8 cellular contexts compared by ENCODE assay signal in the genomic region with DNA sequence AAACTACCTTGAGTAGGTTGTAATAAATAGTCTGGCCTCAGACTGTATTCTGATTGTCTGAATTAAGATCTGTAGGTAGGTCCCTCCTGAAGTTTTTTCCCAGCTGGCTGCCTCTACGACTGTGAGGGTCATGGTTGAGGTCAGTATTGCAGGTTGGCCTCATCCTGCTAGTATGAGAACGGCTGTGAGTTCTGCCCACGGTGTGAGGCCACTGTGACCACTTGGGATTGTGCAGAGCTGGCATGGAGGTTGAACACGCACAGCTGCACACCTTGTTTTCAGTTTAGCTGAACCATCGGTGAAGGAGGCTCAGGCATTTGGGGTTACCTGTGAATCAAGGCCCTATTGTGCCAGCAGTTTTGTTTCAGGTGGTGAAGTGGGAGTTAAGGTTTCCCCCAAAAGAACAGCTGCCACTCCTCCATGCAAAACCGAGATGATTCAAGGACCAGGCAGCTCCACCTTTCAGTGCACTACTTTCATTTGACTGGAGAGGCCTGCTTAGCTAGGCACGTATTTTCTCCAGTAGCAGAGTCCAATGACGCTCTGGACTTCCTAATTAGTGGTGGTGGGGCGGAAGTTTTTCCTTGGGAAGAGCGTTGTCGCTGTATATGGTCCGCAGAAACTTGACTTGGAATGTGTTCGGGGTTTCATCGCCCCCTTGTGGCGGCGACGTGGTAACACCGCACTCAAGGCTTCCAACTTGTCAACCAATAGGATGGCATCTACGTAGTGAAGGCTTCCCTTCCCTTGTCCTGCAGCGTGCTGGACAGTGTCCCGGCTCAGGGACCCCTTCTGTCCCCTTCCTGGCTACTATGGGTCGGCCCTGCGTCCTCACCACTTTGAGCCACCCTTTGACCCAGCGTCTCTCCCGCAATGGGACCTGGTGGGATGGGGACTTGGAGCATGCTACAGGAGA. TPM values are rescaled to one million over a fixed set of nuclear protein-coding genes. Genes with fewer than 3 reads are reported as not detected.
DNase-seq lines count a peak whose midpoint lies in the region; ATAC-seq, FAIRE-seq and TF ChIP-seq lines count a peak whose summit lies in the region.

No MANE protein-coding gene starts in this region.

- H3K4me3 Mint-ChIP-seq in activated CD4-positive, alpha-beta memory T cell treated with anti-CD3 and anti-CD28 coated beads for 36 hours = peak overlapping the region; percentile 12
- H3K4me3 Mint-ChIP-seq in stimulated activated memory B cell treated with anti-CD40 and anti-IgM and Interleukin-4, amounts not matched to agents 10 μg/mL and 1 μg/mL and 100 μg/mL, for 72 hours = peak overlapping the region; percentile 51

- peak overlapping the region; percentile 60 for H3K27ac Mint-ChIP-seq in activated CD4-positive, alpha-beta memory T cell treated with anti-CD3 and anti-CD28 coated beads for 36 hours
- H3K27ac Mint-ChIP-seq in stimulated activated memory B cell treated with anti-CD40 and anti-IgM and Interleukin-4, amounts not matched to agents 10 μg/mL and 1 μg/mL and 100 μg/mL, for 72 hours = no peak overlapping the region

- H3K4me3 ChIP-seq in H1 (ENCODE audit: extremely low read depth in 1 of 4, insufficient read depth in 2 of 4, low read depth in 3 of 4, low read length in 4 of 4) (peak overlapping the region in 1 of 4 experiments; percentile 46; a peak in 1 of 8 replicates), lung (no peak overlapping the region)

- H2BK5ac ChIP-seq in H1 (ENCODE audit: low read depth, low read length) = no peak overlapping the region

- no peak for TF ChIP-seq EP300 in H1 (IDR thresholded peaks at IDR 0.05; ENCODE audit: borderline replicate concordance in 1 of 2, low read depth in 2 of 2, low read length in 2 of 2)

- H3K18ac ChIP-seq in H1 (ENCODE audit: extremely low read depth, low read length) = no peak overlapping the region

- POLR2A ChIA-PET in activated CD4-positive, alpha-beta memory T cell treated with anti-CD3 and anti-CD28 coated beads for 36 hours (lab: Charles Lee) = no interaction called here
- POLR2A ChIA-PET in H1 (lab: Charles Lee; ENCODE audit: partially characterized antibody) = interaction anchor here (1.0 to 1.3 kb wide), 2 partner anchors 9 to 24 kb away, joined by 3 read pairs; no protein-coding TSS in a partner anchor

- H3K23ac ChIP-seq in H1 (ENCODE audit: insufficient read length) = no peak overlapping the region

- H3K9me3 ChIP-seq in H1 (ENCODE audit: insufficient read depth in 2 of 2, low read depth in 1 of 2, low read length in 1 of 2) (no peaks in the 10 kb centered on the region), lung (ENCODE audit: control insufficient read depth in 2 of 2, insufficient read depth in 1 of 2, low read length in 1 of 2) (no peaks in the 10 kb centered on the region)

- no peaks in the 10 kb centered on the region for H3K27me3 ChIP-seq in H1 (replicated peaks in 1 of 4; ENCODE audit: control insufficient read depth in 3 of 4, extremely low read depth in 1 of 4, insufficient read depth in 3 of 4, low read length in 3 of 4)
- H3K27me3 ChIP-seq in lung (ENCODE audit: control insufficient read depth, insufficient read depth) = no peaks in the 10 kb centered on the region

- H3K36me3 ChIP-seq in H1 (ENCODE audit: control insufficient read depth in 2 of 4, insufficient read depth in 4 of 4, low read length in 3 of 4) = peaks cover 0 to 7% (median 0%) of the 10 kb centered on the region in 4 experiments; a peak in 2 of 8 replicates
- peaks cover 1 to 6% of the 10 kb centered on the region in 2 donors for H3K36me3 ChIP-seq in lung (ENCODE audit: control insufficient read depth in 2 of 2, insufficient read depth in 2 of 2, low read length in 2 of 2)

- H3K79me2 ChIP-seq in H1 (ENCODE audit: control insufficient read depth in 1 of 2, insufficient read depth in 2 of 2, low read length in 2 of 2) = no peaks in the 10 kb centered on the region

- no peak overlapping the region for H2BK120ac ChIP-seq in H1 (replicated peaks; ENCODE audit: low read depth, low read length)

- no peak overlapping the region for H3K56ac ChIP-seq in H1 (replicated peaks; ENCODE audit: insufficient read length, low read depth, low read length)

- H3K36me3 Mint-ChIP-seq in activated CD4-positive, alpha-beta memory T cell treated with anti-CD3 and anti-CD28 coated beads for 36 hours = peaks cover 8% of the 10 kb centered on the region
- H3K36me3 Mint-ChIP-seq in stimulated activated memory B cell treated with anti-CD40 and anti-IgM and Interleukin-4, amounts not matched to agents 10 μg/mL and 1 μg/mL and 100 μg/mL, for 72 hours = peaks cover 10% of the 10 kb centered on the region

- TF ChIP-seq RAD21 in H1 (IDR thresholded peaks at IDR 0.05 in 1 of 2, conservative IDR thresholded peaks at IDR 0.05 in 1 of 2; ENCODE audit: low read depth in 2 of 2, low read length in 2 of 2) = peak; percentile 57 to 58

- H2BK15ac ChIP-seq in H1 (ENCODE audit: low read length) = no peak overlapping the region

- H2AK5ac ChIP-seq in H1 (ENCODE audit: low read depth, low read length) = no peak overlapping the region

- H3K14ac ChIP-seq in H1 (ENCODE audit: insufficient read length) = no peak overlapping the region

- FAIRE-seq in H1 (lab: Jason Lieb, UNC) = peak; percentile 100

- DNase-seq in NCI-H2081 (lab: John Stamatoyannopoulos, UW) (peak; percentile 14 to 49), NCI-H2081 treated with DMSO at 0.1 percent for 48 hours (lab: John Stamatoyannopoulos, UW) (no peak), NCI-H1930 (lab: John Stamatoyannopoulos, UW) (peak; percentile 7 to 48), H1 (ENCODE audit: low read depth in 1 of 2, low spot score in 2 of 2) (peak; percentile 63 to 65), lung (ENCODE audit: low spot score) (peak; percentile 64)
- DNase-seq in activated CD4-positive, alpha-beta memory T cell treated with anti-CD3 and anti-CD28 coated beads for 36 hours = peak; percentile 62

- no peak overlapping the region for H2BK12ac ChIP-seq in H1 (ENCODE audit: low read depth, low read length)

- ATAC-seq in HG02571 (IDR thresholded peaks at IDR 0.05; ENCODE audit: unreplicated experiment) (peak; percentile 73), lung (ENCODE audit: insufficient read depth, low FRiP score) (peak; percentile 73)
- no peak for ATAC-seq in stimulated activated memory B cell treated with anti-CD40 and anti-IgM and Interleukin-4, amounts not matched to agents 10 μg/mL and 1 μg/mL and 100 μg/mL, for 72 hours

- H3K4me2 ChIP-seq in H1 (ENCODE audit: insufficient read depth in 1 of 2, low read depth in 2 of 2, low read length in 2 of 2) = peak overlapping the region; percentile 35 to 61

- H3K4me1 ChIP-seq in H1 (replicated peaks in 1 of 4; ENCODE audit: control insufficient read depth in 3 of 4, insufficient read depth in 4 of 4, low read length in 3 of 4) (no peaks in the 10 kb centered on the region), lung (ENCODE audit: control insufficient read depth in 2 of 2, insufficient read depth in 2 of 2, low read length in 2 of 2) (peaks cover 0 to 6% of the 10 kb centered on the region in 2 donors)

- 48% methylated on average over 14 of the region's 25 CpGs; no CpG with 5 or more reads in 1 of the 2 experiments for WGBS in H1 (ENCODE audit: extremely low coverage in 1 of 2, insufficient coverage in 1 of 2, insufficient read length in 1 of 2, insufficient replicate concordance in 2 of 2, low coverage in 1 of 2, low lambda C conversion rate in 2 of 2, missing lambda C conversion rate in 1 of 2), 2 experiments
- WGBS in lung, 2 donors = 19 to 24% methylated on average over 17 to 25 of the region's 25 CpGs

- H3K23me2 ChIP-seq in H1 (ENCODE audit: low read depth, low read length) = no peaks in the 10 kb centered on the region

- intact Hi-C loops in activated CD4-positive, alpha-beta memory T cell treated with anti-CD3 and anti-CD28 coated beads for 36 hours (cut with micrococcal nuclease) = loop anchor here (1.0 to 2.0 kb wide), 2 partner anchors 14 to 76 kb away; partner anchors contain the start of genes BRCC3, CMC4 and MTCP1

- no peaks in the 10 kb centered on the region for H3K27me3 Mint-ChIP-seq in activated CD4-positive, alpha-beta memory T cell treated with anti-CD3 and anti-CD28 coated beads for 36 hours
- H3K27me3 Mint-ChIP-seq in stimulated activated memory B cell treated with anti-CD40 and anti-IgM and Interleukin-4, amounts not matched to agents 10 μg/mL and 1 μg/mL and 100 μg/mL, for 72 hours = no peaks in the 10 kb centered on the region

- H4K5ac ChIP-seq in H1 (ENCODE audit: insufficient read length, low read depth, low read length) = no peak overlapping the region

- no peak for TF ChIP-seq POLR2A in H1 (IDR thresholded peaks at IDR 0.05; ENCODE audit: control extremely low read depth in 1 of 2, low read depth in 2 of 2, low read length in 2 of 2)

- CTCF ChIA-PET in activated CD4-positive, alpha-beta memory T cell treated with anti-CD3 and anti-CD28 coated beads for 36 hours (lab: Charles Lee) = interaction anchor here (0.7 to 3.0 kb wide), 20 partner anchors 8 to 160 kb away, joined by 3 to 35 read pairs (median 4); partner anchors contain the start of gene FUNDC2
- CTCF ChIA-PET in H1 (lab: Charles Lee; ENCODE audit: partially characterized antibody) = interaction anchor here (0.5 to 3.8 kb wide), 7 partner anchors 8 to 223 kb away, joined by 3 to 30 read pairs (median 6); partner anchors contain the start of gene BRCC3

- no peaks in the 10 kb centered on the region for H4K20me1 ChIP-seq in H1 (replicated peaks in 1 of 2; ENCODE audit: control insufficient read depth in 1 of 2, insufficient read depth in 2 of 2, low read length in 2 of 2)

- peak overlapping the region; percentile 75 for H4K8ac ChIP-seq in H1 (ENCODE audit: extremely low read depth, insufficient read depth, low read length)

- H3K79me1 ChIP-seq in H1 (ENCODE audit: low read depth, low read length) = no peaks in the 10 kb centered on the region

- H3K9ac ChIP-seq in H1 (replicated peaks in 1 of 4; ENCODE audit: extremely low read depth in 1 of 4, low read depth in 3 of 4, low read length in 3 of 4) = peak overlapping the region in 1 of 4 experiments; percentile 43; a peak in 4 of 7 replicates

- no peak overlapping the region for H3K4ac ChIP-seq in H1 (replicated peaks; ENCODE audit: insufficient read length, low read depth, low read length)

- H3K4me1 Mint-ChIP-seq in activated CD4-positive, alpha-beta memory T cell treated with anti-CD3 and anti-CD28 coated beads for 36 hours (ENCODE audit: low read depth) = peaks cover 18% of the 10 kb centered on the region
- H3K4me1 Mint-ChIP-seq in stimulated activated memory B cell treated with anti-CD40 and anti-IgM and Interleukin-4, amounts not matched to agents 10 μg/mL and 1 μg/mL and 100 μg/mL, for 72 hours = no peaks in the 10 kb centered on the region

- no peak overlapping the region for H2BK20ac ChIP-seq in H1 (ENCODE audit: low read length)

- H3K27ac ChIP-seq in H1 (ENCODE audit: low read depth, low read length) = no peak overlapping the region
- H3K27ac ChIP-seq in lung (ENCODE audit: low read depth in 1 of 2, low read length in 1 of 2) = peak overlapping the region in 1 of 2 donors; percentile 37

- no peaks in the 10 kb centered on the region for H3K9me3 Mint-ChIP-seq in activated CD4-positive, alpha-beta memory T cell treated with anti-CD3 and anti-CD28 coated beads for 36 hours
- H3K9me3 Mint-ChIP-seq in stimulated activated memory B cell treated with anti-CD40 and anti-IgM and Interleukin-4, amounts not matched to agents 10 μg/mL and 1 μg/mL and 100 μg/mL, for 72 hours = no peaks in the 10 kb centered on the region

- peak overlapping the region; percentile 92 for H2AFZ ChIP-seq in H1 (ENCODE audit: low read length)

- no peak overlapping the region for H4K91ac ChIP-seq in H1 (replicated peaks; ENCODE audit: insufficient read length, low read length)

- peak; percentile 62 to 80 (median 68) for TF ChIP-seq CTCF in H1 (IDR thresholded peaks at IDR 0.05; ENCODE audit: control extremely low read depth in 1 of 3, insufficient read depth in 1 of 3, low read depth in 1 of 3, low read length in 3 of 3)
- TF ChIP-seq CTCF in lung (IDR thresholded peaks at IDR 0.05; ENCODE audit: control extremely low read depth, extremely low read depth) = peak; percentile 75

RNA-seq across cellular contexts. Expression of gene CMC4, which starts 13.8 kb away (rescaled TPM):
- 1 to 10 TPM; 4.9 to 7.2 TPM for total RNA-seq in activated CD4-positive, alpha-beta memory T cell treated with anti-CD3 and anti-CD28 coated beads for 36 hours
- 3.7 and 6.0 TPM in 2 replicates for total RNA-seq in H1 (2021; fragmentation: NEBNext Ultra II Directional; extraction: Animal tissue kit (Norgen Biotek cat#: 25700))
- polyA plus RNA-seq in H1 (2011; rRNA removed) (7.8 and 8.8 TPM in 2 replicates), lung (10 to 100 TPM in 1 of 2 donors, 1 to 10 TPM in 1; 7.3 to 15.7 TPM)
- polyA plus RNA-seq in H1 (2011; cell fraction: cytosol; rRNA removed) = 8.0 TPM
- polyA plus RNA-seq in H1 (2011; cell fraction: nucleus; rRNA removed) = 5.3 TPM
- 5.9 to 7.1 TPM (median 6.3 TPM) in 4 replicates for polyA plus RNA-seq in H1 (2012, experiment 1 of 2)
- 10.9 TPM for polyA plus RNA-seq in H1 (2012, experiment 2 of 2)
- 7.4 TPM for polyA plus RNA-seq in H1 (2013, experiment 1 of 2)
- 9.1 TPM for polyA plus RNA-seq in H1 (2013, experiment 2 of 2)
- polyA minus RNA-seq in H1 (2011; rRNA and poly(A)+ RNA removed) = 1.2 and 1.8 TPM in 2 replicates
- 1.8 TPM for polyA minus RNA-seq in H1 (2011; cell fraction: cytosol; rRNA and poly(A)+ RNA removed)
- not detected for polyA minus RNA-seq in H1 (2011; cell fraction: nucleus; rRNA and poly(A)+ RNA removed)
- 1 to 10 TPM; 4.3 to 9.5 TPM for total RNA-seq in lung

RNA-seq across cellular contexts. Expression of gene MTCP1, which starts 13.8 kb away (rescaled TPM):
- total RNA-seq in activated CD4-positive, alpha-beta memory T cell treated with anti-CD3 and anti-CD28 coated beads for 36 hours = 10 to 100 TPM; 16.2 to 19.2 TPM
- total RNA-seq in H1 (2021; fragmentation: NEBNext Ultra II Directional; extraction: Animal tissue kit (Norgen Biotek cat#: 25700)) = 12.3 and 18.3 TPM in 2 replicates
- 1.2 and 2.0 TPM in 2 replicates for polyA plus RNA-seq in H1 (2011; rRNA removed)
- polyA plus RNA-seq in H1 (2011; cell fraction: cytosol; rRNA removed) = 2.1 TPM
- polyA plus RNA-seq in H1 (2011; cell fraction: nucleus; rRNA removed) = 8.8 TPM
- 6.4 to 17.0 TPM (median 10.3 TPM) in 4 replicates for polyA plus RNA-seq in H1 (2012, experiment 1 of 2)
- polyA plus RNA-seq in H1 (2012, experiment 2 of 2) = 13.6 TPM
- 24.4 TPM for polyA plus RNA-seq in H1 (2013, experiment 1 of 2)
- 26.7 TPM for polyA plus RNA-seq in H1 (2013, experiment 2 of 2)
- 1.9 and 3.4 TPM in 2 replicates for polyA minus RNA-seq in H1 (2011; rRNA and poly(A)+ RNA removed)
- 1.6 TPM for polyA minus RNA-seq in H1 (2011; cell fraction: cytosol; rRNA and poly(A)+ RNA removed)
- polyA minus RNA-seq in H1 (2011; cell fraction: nucleus; rRNA and poly(A)+ RNA removed) = 5.3 TPM
- total RNA-seq in lung = 10 to 100 TPM; 10.7 to 16.5 TPM
- 10 to 100 TPM in 1 of 2 donors, 1 to 10 TPM in 1; 7.6 to 60.2 TPM for polyA plus RNA-seq in lung

RNA-seq across cellular contexts. Expression of gene BRCC3, which starts 14.2 kb away (rescaled TPM):
- 10 to 100 TPM; 24.4 to 26.7 TPM for total RNA-seq in activated CD4-positive, alpha-beta memory T cell treated with anti-CD3 and anti-CD28 coated beads for 36 hours
- 23.2 and 23.7 TPM in 2 replicates for total RNA-seq in H1 (2021; fragmentation: NEBNext Ultra II Directional; extraction: Animal tissue kit (Norgen Biotek cat#: 25700))
- polyA plus RNA-seq in H1 (2011; rRNA removed) = 7.9 and 13.1 TPM in 2 replicates
- 14.4 TPM for polyA plus RNA-seq in H1 (2011; cell fraction: cytosol; rRNA removed)
- 20.3 TPM for polyA plus RNA-seq in H1 (2011; cell fraction: nucleus; rRNA removed)
- polyA plus RNA-seq in H1 (2012, experiment 1 of 2) = 16.4 to 22.9 TPM (median 21.8 TPM) in 4 replicates
- 1.6 TPM for polyA plus RNA-seq in H1 (2012, experiment 2 of 2)
- polyA plus RNA-seq in H1 (2013, experiment 1 of 2) = 22.6 TPM
- 20.4 TPM for polyA plus RNA-seq in H1 (2013, experiment 2 of 2)
- polyA minus RNA-seq in H1 (2011; rRNA and poly(A)+ RNA removed) = 18.6 and 35.7 TPM in 2 replicates
- 11.4 TPM for polyA minus RNA-seq in H1 (2011; cell fraction: cytosol; rRNA and poly(A)+ RNA removed)
- 43.9 TPM for polyA minus RNA-seq in H1 (2011; cell fraction: nucleus; rRNA and poly(A)+ RNA removed)
- 10 to 100 TPM; 13.7 to 17.9 TPM for total RNA-seq in lung
- 10 to 100 TPM in 1 of 2 donors, 1 to 10 TPM in 1; 7.9 to 13.1 TPM for polyA plus RNA-seq in lung

RNA-seq across cellular contexts. Expression of gene FUNDC2, which starts 30.5 kb away (rescaled TPM):
- total RNA-seq in activated CD4-positive, alpha-beta memory T cell treated with anti-CD3 and anti-CD28 coated beads for 36 hours = 10 to 100 TPM; 95.1 to 95.9 TPM
- 66.0 and 67.7 TPM in 2 replicates for total RNA-seq in H1 (2021; fragmentation: NEBNext Ultra II Directional; extraction: Animal tissue kit (Norgen Biotek cat#: 25700))
- polyA plus RNA-seq in H1 (2011; rRNA removed) (58.9 and 93.7 TPM in 2 replicates), lung (100 to 1,000 TPM in 1 of 2 donors, 10 to 100 TPM in 1; 89.0 to 106 TPM)
- 75.8 TPM for polyA plus RNA-seq in H1 (2011; cell fraction: cytosol; rRNA removed)
- 54.4 TPM for polyA plus RNA-seq in H1 (2011; cell fraction: nucleus; rRNA removed)
- polyA plus RNA-seq in H1 (2012, experiment 1 of 2) = 66.9 to 74.6 TPM (median 71.1 TPM) in 4 replicates
- 41.2 TPM for polyA plus RNA-seq in H1 (2012, experiment 2 of 2)
- polyA plus RNA-seq in H1 (2013, experiment 1 of 2) = 38.0 TPM
- 43.5 TPM for polyA plus RNA-seq in H1 (2013, experiment 2 of 2)
- 44.2 and 54.2 TPM in 2 replicates for polyA minus RNA-seq in H1 (2011; rRNA and poly(A)+ RNA removed)
- polyA minus RNA-seq in H1 (2011; cell fraction: cytosol; rRNA and poly(A)+ RNA removed) = 9.7 TPM
- 14.7 TPM for polyA minus RNA-seq in H1 (2011; cell fraction: nucleus; rRNA and poly(A)+ RNA removed)
- 10 to 100 TPM; 43.5 to 83.1 TPM for total RNA-seq in lung

RNA-seq across cellular contexts. Expression of gene F8, which starts 34.6 kb away (rescaled TPM):
- total RNA-seq in activated CD4-positive, alpha-beta memory T cell treated with anti-CD3 and anti-CD28 coated beads for 36 hours = 1 to 10 TPM; 7.5 to 8.9 TPM
- 2.3 and 2.6 TPM in 2 replicates for total RNA-seq in H1 (2021; fragmentation: NEBNext Ultra II Directional; extraction: Animal tissue kit (Norgen Biotek cat#: 25700))
- polyA plus RNA-seq in H1 (2011; rRNA removed) (1.1 TPM in 2 replicates), lung (1 to 10 TPM; 6.1 to 9.0 TPM)
- 1.2 TPM for polyA plus RNA-seq in H1 (2011; cell fraction: cytosol; rRNA removed)
- polyA plus RNA-seq in H1 (2011; cell fraction: nucleus; rRNA removed) = 1.3 TPM
- 1.6 to 2.3 TPM (median 1.8 TPM) in 4 replicates for polyA plus RNA-seq in H1 (2012, experiment 1 of 2)
- polyA plus RNA-seq in H1 (2012, experiment 2 of 2) = 0.28 TPM
- polyA plus RNA-seq in H1 (2013, experiment 1 of 2) = 0.87 TPM
- polyA plus RNA-seq in H1 (2013, experiment 2 of 2) = 1.1 TPM
- 5.2 and 7.9 TPM in 2 replicates for polyA minus RNA-seq in H1 (2011; rRNA and poly(A)+ RNA removed)
- 0.73 TPM for polyA minus RNA-seq in H1 (2011; cell fraction: cytosol; rRNA and poly(A)+ RNA removed)
- 4.7 TPM for polyA minus RNA-seq in H1 (2011; cell fraction: nucleus; rRNA and poly(A)+ RNA removed)
- total RNA-seq in lung = 10 to 100 TPM in 1 of 2 donors, 1 to 10 TPM in 1; 6.1 to 38.1 TPM
